ENCODE assay signal across 9 cellular contexts in genomic region chrX:139194571-139195280, GRCh38.
DNase-seq lines count a peak whose midpoint lies in the region; ATAC-seq and FAIRE-seq lines count a peak whose summit lies in the region.
"Had no signal": no experiment of that assay in that cellular context is flagged by ENCODE, and none has a peak within 500 bp of the region (broad histone marks: within the 10 kb centered on the region; RNA-seq: fewer than 3 reads in every experiment).

No MANE protein-coding gene starts in this region.

- no peaks in the 10 kb centered on the region for H3K4me1 Mint-ChIP-seq in activated T-cell treated with anti-CD3 and anti-CD28 coated beads, Interleukin-2, amount 50 U/mL, for 72 hours (ENCODE audit: low read depth)
- H3K4me1 Mint-ChIP-seq in dendritic cell treated with granulocyte-macrophage colony-stimulating factor and Interleukin-4, amounts not matched to agents 40 ng/mL and 50 ng/mL, for 4 days (ENCODE audit: low read depth), result no peaks in the 10 kb centered on the region

- peaks cover 0 to 2% of the 10 kb centered on the region in 2 donors for H3K9me3 Mint-ChIP-seq in activated T-cell treated with anti-CD3 and anti-CD28 coated beads, Interleukin-2, amount 50 U/mL, for 72 hours
- H3K9me3 Mint-ChIP-seq in dendritic cell treated with granulocyte-macrophage colony-stimulating factor and Interleukin-4, amounts not matched to agents 40 ng/mL and 50 ng/mL, for 4 days, result no peaks in the 10 kb centered on the region

- H3K27ac ChIP-seq in mesendoderm (ENCODE audit: low read depth, low read length), result no peak overlapping the region

- no peak overlapping the region for H3K18ac ChIP-seq in mesendoderm (ENCODE audit: low read length)

- peak overlapping the region; percentile 38 for H3K9ac ChIP-seq in mesendoderm (ENCODE audit: low read length)

- ATAC-seq in activated T-cell treated with anti-CD3 and anti-CD28 coated beads, Interleukin-2, amount 50 U/mL, for 72 hours (replicated peaks in 1 of 2), result peak in 1 of 2 donors; percentile 28
- ATAC-seq in HG02885 (IDR thresholded peaks at IDR 0.05; ENCODE audit: poor library complexity, unreplicated experiment) (no peak), HG03280 (IDR thresholded peaks at IDR 0.05; ENCODE audit: unreplicated experiment) (no peak)

- no CpG with 5 or more reads among the region's 50 CpGs for WGBS in mesendoderm (ENCODE audit: extremely low coverage, insufficient coverage, low lambda C conversion rate)

- no peaks in the 10 kb centered on the region for H3K36me3 ChIP-seq in mesendoderm (ENCODE audit: control insufficient read depth, insufficient read depth, low read length)

- intact Hi-C loops in dendritic cell treated with granulocyte-macrophage colony-stimulating factor and Interleukin-4, amounts not matched to agents 40 ng/mL and 50 ng/mL, for 4 days (cut with micrococcal nuclease), result loop anchor here (10.0 kb wide), 1 partner anchor 370 kb away; no protein-coding TSS in a partner anchor

- H2BK5ac ChIP-seq in mesendoderm (ENCODE audit: low read length), result no peak overlapping the region

- no peak overlapping the region for H4K8ac ChIP-seq in mesendoderm (ENCODE audit: low read depth, low read length)

- H2BK15ac ChIP-seq in mesendoderm (replicated peaks; ENCODE audit: low read depth), result no peak overlapping the region

- H2BK120ac ChIP-seq in mesendoderm (ENCODE audit: low read depth, low read length), result no peak overlapping the region

- H3K79me2 ChIP-seq in mesendoderm (ENCODE audit: control insufficient read depth, insufficient read depth, low read length), result no peaks in the 10 kb centered on the region

- H2AK5ac ChIP-seq in mesendoderm (ENCODE audit: low read length), result no peak overlapping the region

- H3K56ac ChIP-seq in mesendoderm (ENCODE audit: low read length), result peak overlapping the region; percentile 34

- no peaks in the 10 kb centered on the region for H3K79me1 ChIP-seq in mesendoderm (ENCODE audit: low read length)

- peaks cover 61% of the 10 kb centered on the region for H3K27me3 Mint-ChIP-seq in activated T-cell treated with anti-CD3 and anti-CD28 coated beads, Interleukin-2, amount 50 U/mL, for 72 hours (ENCODE audit: low read depth)
- H3K27me3 Mint-ChIP-seq in dendritic cell treated with granulocyte-macrophage colony-stimulating factor and Interleukin-4, amounts not matched to agents 40 ng/mL and 50 ng/mL, for 4 days, result peaks cover 26% of the 10 kb centered on the region

- DNase-seq in activated T-cell treated with anti-CD3 and anti-CD28 coated beads, Interleukin-2, amount 50 U/mL, for 72 hours, result no peak
- no peak for DNase-seq in activated T-cell treated with anti-CD3 and anti-CD28 coated beads, Interleukin-2, amount 50 U/mL, for 1 hour
- DNase-seq in mesendoderm, result peak; percentile 52
- peak; percentile 18 for DNase-seq in urothelium cell line (ENCODE audit: low spot score)
- DNase-seq in activated CD4-positive, CD25-positive, alpha-beta regulatory T cell treated with anti-CD3 and anti-CD28 coated beads, Interleukin-2, amount 50 U/mL, for 72 hours, result no peak
- DNase-seq: NCI-H1048 had no signal

- peak overlapping the region; percentile 44 to 57 for H3K4me3 Mint-ChIP-seq in activated T-cell treated with anti-CD3 and anti-CD28 coated beads, Interleukin-2, amount 50 U/mL, for 72 hours
- peak overlapping the region; percentile 73 for H3K4me3 Mint-ChIP-seq in dendritic cell treated with granulocyte-macrophage colony-stimulating factor and Interleukin-4, amounts not matched to agents 40 ng/mL and 50 ng/mL, for 4 days

- no peak overlapping the region for H3K23ac ChIP-seq in mesendoderm (ENCODE audit: low read length)

- no peak for FAIRE-seq in urothelium cell line (lab: Jason Lieb, UNC)

- no peak overlapping the region for H3K4me3 ChIP-seq in mesendoderm (ENCODE audit: low read length)

- no peak overlapping the region for H4K5ac ChIP-seq in mesendoderm (ENCODE audit: low read length)

- no peaks in the 10 kb centered on the region for H3K27me3 ChIP-seq in mesendoderm (ENCODE audit: insufficient read depth, low read length, poor library complexity)

- H3K4me2 ChIP-seq in mesendoderm (ENCODE audit: low read length), result peak overlapping the region; percentile 64

- H3K4ac ChIP-seq in mesendoderm (ENCODE audit: low read depth, low read length), result no peak overlapping the region

- no peaks in the 10 kb centered on the region for H3K36me3 Mint-ChIP-seq in activated T-cell treated with anti-CD3 and anti-CD28 coated beads, Interleukin-2, amount 50 U/mL, for 72 hours (ENCODE audit: insufficient read depth in 2 of 2)
- no peaks in the 10 kb centered on the region for H3K36me3 Mint-ChIP-seq in dendritic cell treated with granulocyte-macrophage colony-stimulating factor and Interleukin-4, amounts not matched to agents 40 ng/mL and 50 ng/mL, for 4 days (ENCODE audit: low read depth)

- H3K27ac Mint-ChIP-seq in activated T-cell treated with anti-CD3 and anti-CD28 coated beads, Interleukin-2, amount 50 U/mL, for 72 hours, result no peak overlapping the region
- peak overlapping the region; percentile 34 for H3K27ac Mint-ChIP-seq in dendritic cell treated with granulocyte-macrophage colony-stimulating factor and Interleukin-4, amounts not matched to agents 40 ng/mL and 50 ng/mL, for 4 days

- no peaks in the 10 kb centered on the region for H3K4me1 ChIP-seq in mesendoderm (ENCODE audit: control insufficient read depth, low read depth, low read length)

Comparison
In these comparisons a context has a peak if more than half of its experiments do, and no peak if none do; other contexts are left out.
1. DNase-seq: peak in mesendoderm (single experiment) and urothelium cell line (single experiment); none in activated T-cell treated with anti-CD3 and anti-CD28 coated beads, Interleukin-2, amount 50 U/mL, for 72 hours (0 of 2), activated T-cell treated with anti-CD3 and anti-CD28 coated beads, Interleukin-2, amount 50 U/mL, for 1 hour (single experiment) and activated CD4-positive, CD25-positive, alpha-beta regulatory T cell treated with anti-CD3 and anti-CD28 coated beads, Interleukin-2, amount 50 U/mL, for 72 hours (single experiment).